10 cellular contexts compared by ENCODE assay signal in the genomic region with DNA sequence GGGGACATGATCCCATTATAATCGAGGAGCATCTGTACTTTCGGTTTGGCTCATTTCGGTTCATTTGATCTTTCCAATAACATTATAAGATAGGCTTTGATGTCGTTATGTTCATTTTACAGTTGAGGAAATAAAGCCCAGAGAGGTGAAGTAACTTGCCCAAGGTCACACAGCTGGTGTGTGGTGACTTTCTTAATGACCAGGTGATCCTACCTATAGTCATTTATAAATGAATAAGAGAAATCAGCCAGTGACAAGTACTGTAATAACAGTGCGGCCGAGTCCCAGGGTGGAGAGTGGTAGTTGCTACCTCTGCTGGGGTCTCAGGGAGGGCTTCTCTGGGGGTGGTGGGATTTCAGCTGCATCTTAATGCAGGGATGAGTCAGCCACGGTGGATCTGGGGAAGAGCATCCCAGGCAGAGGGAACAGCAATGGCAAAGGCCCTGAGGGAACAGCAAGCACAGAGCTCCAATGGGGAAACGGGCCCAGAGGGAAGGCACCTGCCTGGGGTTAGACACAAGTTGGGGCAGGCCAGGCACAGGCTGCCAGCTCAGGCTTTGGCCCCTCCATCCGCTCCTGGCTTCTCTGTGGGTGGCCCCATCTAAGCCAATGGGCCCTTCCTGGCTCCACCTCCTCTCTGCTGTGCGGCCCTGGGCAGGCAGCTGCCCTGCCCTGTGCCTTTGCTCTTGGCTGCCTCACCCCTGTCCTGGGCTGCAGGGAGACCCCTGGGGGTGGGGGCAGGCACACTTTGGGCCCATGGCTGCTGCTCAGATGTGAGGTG. TPM values are rescaled to one million over a fixed set of nuclear protein-coding genes. Genes with fewer than 3 reads are reported as not detected.
DNase-seq lines count a peak whose midpoint lies in the region; FAIRE-seq and TF ChIP-seq lines count a peak whose summit lies in the region.
"Had no signal": no experiment of that assay in that cellular context is flagged by ENCODE, and none has a peak within 500 bp of the region (broad histone marks: within the 10 kb centered on the region; RNA-seq: fewer than 3 reads in every experiment).

No MANE protein-coding gene starts in this region.

- H3K27me3 Mint-ChIP-seq in activated naive CD4-positive, alpha-beta T cell treated with anti-CD3 and anti-CD28 coated beads for 36 hours (ENCODE audit: low read depth): peaks cover 34% of the 10 kb centered on the region

- H3K9me3 Mint-ChIP-seq in activated naive CD4-positive, alpha-beta T cell treated with anti-CD3 and anti-CD28 coated beads for 36 hours: no peaks in the 10 kb centered on the region

- no peak overlapping the region for H3K4me3 ChIP-seq in bronchial epithelial cell (ENCODE audit: low read depth, low read length)
- no peak overlapping the region for H3K4me3 ChIP-seq in kidney (ENCODE audit: low read length in 2 of 2)
- no peak overlapping the region for H3K4me3 ChIP-seq in tibial nerve

- FAIRE-seq in bronchial epithelial cell (lab: Jason Lieb, UNC): no peak
- no peak for FAIRE-seq in kidney (lab: Jason Lieb, UNC)

- DNase-seq in activated naive CD4-positive, alpha-beta T cell treated with anti-CD3 and anti-CD28 coated beads for 36 hours: no peak
- no peak for DNase-seq in activated naive CD4-positive, alpha-beta T cell (lab: John Stamatoyannopoulos, UW)
- DNase-seq in bronchial epithelial cell (ENCODE audit: low read depth) (peak; percentile 75), kidney (peak; percentile 55), tibial nerve (ENCODE audit: low spot score in 2 of 2) (no peak), NCI-H82 treated with DMSO at 0.1 percent for 48 hours (lab: John Stamatoyannopoulos, UW; ENCODE audit: unreplicated experiment) (no peak), cerebellum (ENCODE audit: low spot score) (no peak)
- no peak for DNase-seq in stimulated activated CD4-positive, alpha-beta T cell treated with anti-CD3 and anti-CD28 coated beads, Interleukin-4, amount 100 ng/mL, for 4 hours
- DNase-seq: activated naive CD4-positive, alpha-beta T cell treated with Interleukin-2 at 50 U/mL for 16 hours; NCI-H2029 had no signal

- WGBS in tibial nerve, 2 donors: 79 to 83% methylated on average over 9 to 10 of the region's 10 CpGs

- no peaks in the 10 kb centered on the region for H3K36me3 Mint-ChIP-seq in activated naive CD4-positive, alpha-beta T cell treated with anti-CD3 and anti-CD28 coated beads for 36 hours (ENCODE audit: low read depth)

- CTCF ChIA-PET in activated naive CD4-positive, alpha-beta T cell treated with anti-CD3 and anti-CD28 coated beads for 36 hours (lab: Charles Lee): no interaction called here

- TF ChIP-seq POLR2A in tibial nerve (IDR thresholded peaks at IDR 0.05): no peak

- intact Hi-C loops in activated naive CD4-positive, alpha-beta T cell treated with anti-CD3 and anti-CD28 coated beads for 36 hours (cut with micrococcal nuclease): loop anchor here (5.0 kb wide), 1 partner anchor 45 kb away; no protein-coding TSS in a partner anchor
- intact Hi-C loops in kidney (cut with DNase I): no loop called here

- TF ChIP-seq CTCF in bronchial epithelial cell (IDR thresholded peaks at IDR 0.05; ENCODE audit: insufficient read depth, low read length, severe bottlenecking) (no peak), kidney (IDR thresholded peaks at IDR 0.05; ENCODE audit: borderline replicate concordance, extremely low read depth, insufficient read depth) (no peak), tibial nerve (IDR thresholded peaks at IDR 0.05) (no peak)

- H3K4me1 ChIP-seq in kidney (ENCODE audit: control insufficient read depth in 1 of 2, insufficient read depth in 1 of 2, low read depth in 1 of 2, low read length in 2 of 2) (no peaks in the 10 kb centered on the region), tibial nerve (peaks cover 0 to 80% (median 12%) of the 10 kb centered on the region in 4 donors)

- no peak overlapping the region for H3K27ac Mint-ChIP-seq in activated naive CD4-positive, alpha-beta T cell treated with anti-CD3 and anti-CD28 coated beads for 36 hours

- no peak for TF ChIP-seq EP300 in tibial nerve (IDR thresholded peaks at IDR 0.05)

- H3K27me3 ChIP-seq in bronchial epithelial cell (ENCODE audit: control insufficient read depth, insufficient read depth, low read length) (no peaks in the 10 kb centered on the region), tibial nerve (no peaks in the 10 kb centered on the region)

- H3K36me3 ChIP-seq in bronchial epithelial cell (ENCODE audit: control insufficient read depth, insufficient read depth, low read length): no peaks in the 10 kb centered on the region
- no peaks in the 10 kb centered on the region for H3K36me3 ChIP-seq in kidney (ENCODE audit: control insufficient read depth in 1 of 2, insufficient read depth in 2 of 2, low read length in 2 of 2)
- H3K36me3 ChIP-seq in tibial nerve: no peaks in the 10 kb centered on the region

- H3K27ac ChIP-seq in kidney (ENCODE audit: low read depth in 2 of 2, low read length in 2 of 2) (no peak overlapping the region), tibial nerve (peak overlapping the region; percentile 62 to 88 (median 78))

- H3K9ac ChIP-seq in kidney (ENCODE audit: low read length in 2 of 2): no peak overlapping the region

- H3K9me3 ChIP-seq in kidney (ENCODE audit: control insufficient read depth in 1 of 2, low read length in 2 of 2) (no peaks in the 10 kb centered on the region), tibial nerve (no peaks in the 10 kb centered on the region)

- H3K4me3 Mint-ChIP-seq in activated naive CD4-positive, alpha-beta T cell treated with anti-CD3 and anti-CD28 coated beads for 36 hours: peak overlapping the region; percentile 0

- H3K4me1 Mint-ChIP-seq in activated naive CD4-positive, alpha-beta T cell treated with anti-CD3 and anti-CD28 coated beads for 36 hours (ENCODE audit: low read depth): peaks cover 27% of the 10 kb centered on the region

RNA-seq across cellular contexts. Expression of gene FBLN2, which starts 1.1 kb away (rescaled TPM):
- not detected for total RNA-seq in activated naive CD4-positive, alpha-beta T cell treated with anti-CD3 and anti-CD28 coated beads for 36 hours
- 3.8 and 4.7 TPM in 2 replicates for total RNA-seq in bronchial epithelial cell
- 43.4 TPM for total RNA-seq in kidney
- 3.2 TPM for polyA plus RNA-seq in kidney (ENCODE audit: insufficient read depth, low read depth, low replicate concordance)
- total RNA-seq in tibial nerve: 100 to 1,000 TPM; 185 to 445 (median 240) TPM
- 11.3 TPM for total RNA-seq in cerebellum

Comparison
In these comparisons a context has a peak if more than half of its experiments do, and no peak if none do; other contexts are left out.
1. DNase-seq: peak in bronchial epithelial cell (single experiment) and kidney (single experiment); none in activated naive CD4-positive, alpha-beta T cell treated with anti-CD3 and anti-CD28 coated beads for 36 hours (single experiment), activated naive CD4-positive, alpha-beta T cell (0 of 4), tibial nerve (0 of 2), stimulated activated CD4-positive, alpha-beta T cell treated with anti-CD3 and anti-CD28 coated beads, Interleukin-4, amount 100 ng/mL, for 4 hours (0 of 2), NCI-H82 treated with DMSO at 0.1 percent for 48 hours (single experiment) and cerebellum (single experiment).
2. H3K27ac ChIP-seq: peak in tibial nerve (4 of 4); none in kidney (0 of 2).